ENCODE assay signal across 23 cellular contexts in the genomic region with DNA sequence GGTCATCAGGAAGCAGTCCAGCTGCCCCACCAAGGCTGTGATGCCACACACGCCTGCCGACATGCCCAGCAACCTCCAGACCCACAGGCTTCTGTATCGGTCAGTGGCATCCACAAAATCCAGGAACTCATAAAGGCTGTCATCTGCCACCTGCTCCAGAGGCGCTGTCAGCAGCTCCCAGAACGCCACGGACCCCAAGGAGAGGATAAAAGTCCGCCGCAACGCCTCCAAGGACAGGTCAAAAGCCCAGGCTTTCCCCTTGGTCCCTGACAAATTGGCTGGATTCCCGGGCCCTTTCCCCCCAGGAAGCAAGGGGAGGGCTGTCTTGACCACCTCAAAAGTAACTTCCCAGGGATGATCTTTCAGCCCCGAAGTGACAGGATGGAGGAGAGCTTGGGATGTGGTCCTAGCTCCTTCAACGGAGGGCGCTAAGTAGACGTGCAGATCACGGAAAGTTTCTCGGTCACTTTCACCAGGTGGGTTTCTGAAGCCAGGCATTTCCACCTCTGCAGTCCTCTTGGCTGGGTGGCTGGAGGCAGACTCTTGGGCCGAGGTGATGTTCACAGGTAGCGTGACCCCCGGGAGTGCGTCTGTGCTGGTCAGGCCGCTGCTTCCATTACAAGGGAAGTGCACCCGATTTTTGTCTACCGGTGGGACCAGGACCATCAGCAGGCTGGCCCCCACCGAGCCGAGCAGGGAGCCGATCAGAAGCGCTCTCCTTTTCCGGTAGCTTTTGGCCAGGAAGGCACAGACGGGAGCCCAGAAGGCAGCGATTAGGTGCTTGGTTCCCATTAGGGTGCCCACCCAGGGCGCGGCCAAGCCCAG. TPM values are rescaled to one million over a fixed set of nuclear protein-coding genes. Genes with fewer than 3 reads are reported as not detected.
A peak's percentile ranks its signal among the peaks of the same experiment; 100 is the strongest.
DNase-seq lines count a peak whose midpoint lies in the region; ATAC-seq and TF ChIP-seq lines count a peak whose summit lies in the region.
"Had no signal": no experiment of that assay in that cellular context is flagged by ENCODE, and none has a peak within 500 bp of the region (broad histone marks: within the 10 kb centered on the region; RNA-seq: fewer than 3 reads in every experiment).

No MANE protein-coding gene starts in this region.

- TF ChIP-seq CTCF in GM10266 (IDR thresholded peaks at IDR 0.05; ENCODE audit: control insufficient read depth, insufficient read depth, low read depth, missing control alignments) (no peak), mammary epithelial cell (conservative IDR thresholded peaks at IDR 0.05 in 1 of 2, IDR thresholded peaks at IDR 0.05 in 1 of 2; ENCODE audit: extremely low read depth in 1 of 2, insufficient read depth in 1 of 2, low read depth in 1 of 2, low read length in 2 of 2) (no peak), right lobe of liver (IDR thresholded peaks at IDR 0.05) (no peak)

- DNase-seq in GM10266 (ENCODE audit: extremely low spot score) (peak; percentile 13), mammary epithelial cell (no peak), neuronal stem cell (ENCODE audit: low spot score) (no peak), NCI-H187 (lab: John Stamatoyannopoulos, UW) (no peak), right lobe of liver (no peak), DMS 273 (lab: John Stamatoyannopoulos, UW; ENCODE audit: unreplicated experiment) (no peak), SIG-M5 treated with dmso at 0.1 percent for 504 hours (lab: John Stamatoyannopoulos, UW; ENCODE audit: unreplicated experiment) (no peak)
- DNase-seq: activated CD4-positive, alpha-beta T cell treated with anti-CD3 and anti-CD28 coated beads, Interleukin-2, amount 50 U/mL, for 1 hour; activated T-cell treated with anti-CD3 and anti-CD28 coated beads, Interleukin-2, amount 50 U/mL, for 4 hours; brain microvascular endothelial cell; dorsolateral prefrontal cortex; hippocampal formation; naive thymus-derived CD8-positive, alpha-beta T cell; NCI-H1694; NK-92 treated with Interleukin-12 subunit alpha and Interleukin-12 subunit beta, amount 100 ng/mL, for 24 hours had no signal

- ATAC-seq in right lobe of liver, result no peak
- ATAC-seq: activated T-cell treated with anti-CD3 and anti-CD28 coated beads, Interleukin-2, amount 50 U/mL, for 4 hours had no signal

- no peak overlapping the region for H4K8ac ChIP-seq in neuronal stem cell (ENCODE audit: low read depth, low read length)

- H3K4me3 ChIP-seq in mammary epithelial cell (replicated peaks in 1 of 3; ENCODE audit: insufficient read depth in 1 of 3, low read depth in 2 of 3, low read length in 3 of 3) (no peak overlapping the region), iPS-11a (ENCODE audit: low read depth, low read length) (peak overlapping the region; percentile 58), neuronal stem cell (ENCODE audit: low read length in 2 of 2) (no peak overlapping the region), right lobe of liver (no peak overlapping the region)
- H3K4me3 ChIP-seq: vagina had no signal

- peak overlapping the region; percentile 6 for H2BK12ac ChIP-seq in neuronal stem cell (ENCODE audit: low read length)

- H3K4me2 ChIP-seq in mammary epithelial cell (ENCODE audit: insufficient read depth, low read depth, low read length) (peak overlapping the region; percentile 14), neuronal stem cell (ENCODE audit: insufficient read depth, low read length, poor library complexity, severe bottlenecking) (peak overlapping the region; percentile 56)

- H3K27ac ChIP-seq in mammary epithelial cell (ENCODE audit: insufficient read depth, low read depth, low read length) (no peak overlapping the region), neuronal stem cell (replicated peaks; ENCODE audit: low read length) (no peak overlapping the region), right lobe of liver (no peak overlapping the region)
- H3K27ac ChIP-seq: brain microvascular endothelial cell, dorsolateral prefrontal cortex, RWPE1, vagina had no signal

- TF ChIP-seq POLR2A in right lobe of liver (IDR thresholded peaks at IDR 0.05), result no peak

- H2BK5ac ChIP-seq in neuronal stem cell (ENCODE audit: low read length), result no peak overlapping the region

- H2BK15ac ChIP-seq in neuronal stem cell (ENCODE audit: low read length), result peak overlapping the region; percentile 26

- H3K4ac ChIP-seq in neuronal stem cell (ENCODE audit: low read length), result no peak overlapping the region

- H3K27me3 ChIP-seq in mammary epithelial cell (ENCODE audit: insufficient read depth, low read length) (peaks cover 4% of the 10 kb centered on the region), neuronal stem cell (ENCODE audit: control insufficient read depth in 3 of 3, insufficient read depth in 3 of 3, low read depth in 1 of 3, low read length in 3 of 3) (peaks cover 3 to 57% (median 19%) of the 10 kb centered on the region in 3 experiments), right lobe of liver (no peaks in the 10 kb centered on the region)
- H3K27me3 ChIP-seq: vagina had no signal

- H3K9me3 ChIP-seq in mammary epithelial cell (replicated peaks; ENCODE audit: insufficient read depth, low read length) (no peaks in the 10 kb centered on the region), neuronal stem cell (replicated peaks in 1 of 2; ENCODE audit: control insufficient read depth in 2 of 2, insufficient read depth in 1 of 2, low read depth in 1 of 2, low read length in 2 of 2) (peaks cover 0 to 4% of the 10 kb centered on the region in 2 donors), right lobe of liver (no peaks in the 10 kb centered on the region)
- H3K9me3 ChIP-seq: vagina had no signal

- in situ Hi-C loops in mammary epithelial cell (cut with MboI; ENCODE audit: low sequenced_read_pairs in 2 of 2), result loop anchor here (10.0 to 25.0 kb wide), 2 partner anchors 96 to 736 kb away; no protein-coding TSS in a partner anchor

- H3K4me1 ChIP-seq in mammary epithelial cell (ENCODE audit: insufficient read depth, low read length) (peaks cover 10% of the 10 kb centered on the region), neuronal stem cell (ENCODE audit: control insufficient read depth in 2 of 2, insufficient read depth in 1 of 2, low read depth in 1 of 2, low read length in 2 of 2) (peaks cover 0 to 6% of the 10 kb centered on the region in 2 donors), right lobe of liver (peaks cover 0 to 6% (median 0%) of the 10 kb centered on the region in 4 donors)

- H3K23ac ChIP-seq in neuronal stem cell (ENCODE audit: low read depth, low read length, poor library complexity), result peak overlapping the region; percentile 66

- no peak overlapping the region for H3K14ac ChIP-seq in neuronal stem cell (ENCODE audit: low read length)

- WGBS in mammary epithelial cell (ENCODE audit: low coverage, missing lambda C conversion rate), result 79% methylated on average over 23 of the region's 32 CpGs
- WGBS in neuronal stem cell (ENCODE audit: extremely low coverage in 2 of 2, insufficient read length in 2 of 2, insufficient replicate concordance in 1 of 2), 2 donors, result no CpG with 5 or more reads among the region's 32 CpGs
- WGBS in right lobe of liver (ENCODE audit: insufficient coverage, low coverage, low lambda C conversion rate, missing lambda C conversion rate), result 54% methylated on average over 10 of the region's 32 CpGs

- H3K18ac ChIP-seq in neuronal stem cell (ENCODE audit: low read length), result peak overlapping the region; percentile 61

- dilution Hi-C loops in mammary epithelial cell (cut with HindIII; ENCODE audit: low sequenced_read_pairs), result no loop called here

- no TSS peak for BruUV-seq in mammary epithelial cell (replicated peaks; lab: Mats Ljungman, UMichigan)

- CTCF ChIA-PET in mammary epithelial cell (lab: Charles Lee; ENCODE audit: low non-redundant PET), result no interaction called here

- H3K79me2 ChIP-seq in mammary epithelial cell (ENCODE audit: insufficient read depth, low read length), result no peaks in the 10 kb centered on the region

- no peaks in the 10 kb centered on the region for H3K36me3 ChIP-seq in mammary epithelial cell (ENCODE audit: insufficient read depth, low read length)
- H3K36me3 ChIP-seq in neuronal stem cell (replicated peaks in 1 of 2; ENCODE audit: control insufficient read depth in 2 of 2, insufficient read depth in 2 of 2, low read length in 2 of 2), result no peaks in the 10 kb centered on the region
- no peaks in the 10 kb centered on the region for H3K36me3 ChIP-seq in right lobe of liver
- H3K36me3 ChIP-seq: brain microvascular endothelial cell, vagina had no signal

- peak overlapping the region; percentile 57 for H2BK120ac ChIP-seq in neuronal stem cell (ENCODE audit: low read depth, low read length)

- intact Hi-C loops in mammary epithelial cell (cut with micrococcal nuclease), result no loop called here
- intact Hi-C loops in right lobe of liver (cut with DNase I), result no loop called here

- H3K9ac ChIP-seq in mammary epithelial cell (ENCODE audit: insufficient read depth, low read length), result no peak overlapping the region
- H3K9ac ChIP-seq in neuronal stem cell (ENCODE audit: low read depth, low read length, poor library complexity), result peak overlapping the region; percentile 3

- peaks cover 3% of the 10 kb centered on the region for H3K79me1 ChIP-seq in neuronal stem cell (ENCODE audit: low read depth, low read length)

- H4K91ac ChIP-seq in neuronal stem cell (ENCODE audit: low read depth, low read length, poor library complexity), result no peak overlapping the region

- H2AK5ac ChIP-seq in neuronal stem cell (ENCODE audit: low read depth, low read length), result peak overlapping the region; percentile 73

- no peaks in the 10 kb centered on the region for H4K20me1 ChIP-seq in mammary epithelial cell (ENCODE audit: insufficient read depth, low read length)

- H2AFZ ChIP-seq in mammary epithelial cell (ENCODE audit: low read depth, low read length) (no peak overlapping the region), neuronal stem cell (ENCODE audit: low read length) (no peak overlapping the region)

RNA-seq across cellular contexts. Expression of gene MFSD6L, which starts 0.8 kb away (rescaled TPM):
- total RNA-seq in mammary epithelial cell (not detected), right lobe of liver (not detected)
- polyA plus RNA-seq in mammary epithelial cell, result 0.02 TPM
- polyA minus RNA-seq in mammary epithelial cell, result not detected
- polyA plus RNA-seq in neuronal stem cell (2013, experiment 1 of 2), result not detected
- polyA plus RNA-seq in neuronal stem cell (2013, experiment 2 of 2), result not detected
- total RNA-seq: left lobe of liver, M059J, pulmonary artery endothelial cell, vagina had no signal
- polyA plus RNA-seq: naive thymus-derived CD8-positive, alpha-beta T cell had no signal

RNA-seq across cellular contexts. Expression of gene SPDYE4, which starts 40.0 kb away (rescaled TPM):
- total RNA-seq in mammary epithelial cell (not detected), right lobe of liver (not detected)
- not detected for polyA plus RNA-seq in mammary epithelial cell
- polyA minus RNA-seq in mammary epithelial cell, result not detected
- not detected for polyA plus RNA-seq in neuronal stem cell (2013, experiment 1 of 2)
- polyA plus RNA-seq in neuronal stem cell (2013, experiment 2 of 2), result not detected
- total RNA-seq: activated naive CD4-positive, alpha-beta T cell treated with anti-CD3 and anti-CD28 coated beads, Interleukin-2, amount 50 U/mL, for 72 hours; activated T-cell treated with anti-CD3 and anti-CD28 coated beads, Interleukin-2, amount 50 U/mL, for 4 hours; CD4-positive, alpha-beta T cell; dorsolateral prefrontal cortex; left lobe of liver; M059J; naive thymus-derived CD8-positive, alpha-beta T cell; pulmonary artery endothelial cell; vagina had no signal
- polyA plus RNA-seq: naive thymus-derived CD8-positive, alpha-beta T cell had no signal

RNA-seq across cellular contexts. Expression of gene CCDC42, which starts 53.8 kb away (rescaled TPM):
- not detected for total RNA-seq in mammary epithelial cell
- not detected for polyA plus RNA-seq in mammary epithelial cell
- polyA minus RNA-seq in mammary epithelial cell, result not detected
- not detected for polyA plus RNA-seq in neuronal stem cell (2013, experiment 1 of 2)
- 0.03 TPM for polyA plus RNA-seq in neuronal stem cell (2013, experiment 2 of 2)
- not detected for total RNA-seq in right lobe of liver
- total RNA-seq: activated naive CD4-positive, alpha-beta T cell treated with anti-CD3 and anti-CD28 coated beads, Interleukin-2, amount 50 U/mL, for 72 hours; activated T-cell treated with anti-CD3 and anti-CD28 coated beads, Interleukin-2, amount 50 U/mL, for 4 hours; CD4-positive, alpha-beta T cell; left lobe of liver; M059J; pulmonary artery endothelial cell; vagina had no signal
- polyA plus RNA-seq: naive thymus-derived CD8-positive, alpha-beta T cell had no signal
